8 cellular contexts compared by ENCODE assay signal in the genomic region with DNA sequence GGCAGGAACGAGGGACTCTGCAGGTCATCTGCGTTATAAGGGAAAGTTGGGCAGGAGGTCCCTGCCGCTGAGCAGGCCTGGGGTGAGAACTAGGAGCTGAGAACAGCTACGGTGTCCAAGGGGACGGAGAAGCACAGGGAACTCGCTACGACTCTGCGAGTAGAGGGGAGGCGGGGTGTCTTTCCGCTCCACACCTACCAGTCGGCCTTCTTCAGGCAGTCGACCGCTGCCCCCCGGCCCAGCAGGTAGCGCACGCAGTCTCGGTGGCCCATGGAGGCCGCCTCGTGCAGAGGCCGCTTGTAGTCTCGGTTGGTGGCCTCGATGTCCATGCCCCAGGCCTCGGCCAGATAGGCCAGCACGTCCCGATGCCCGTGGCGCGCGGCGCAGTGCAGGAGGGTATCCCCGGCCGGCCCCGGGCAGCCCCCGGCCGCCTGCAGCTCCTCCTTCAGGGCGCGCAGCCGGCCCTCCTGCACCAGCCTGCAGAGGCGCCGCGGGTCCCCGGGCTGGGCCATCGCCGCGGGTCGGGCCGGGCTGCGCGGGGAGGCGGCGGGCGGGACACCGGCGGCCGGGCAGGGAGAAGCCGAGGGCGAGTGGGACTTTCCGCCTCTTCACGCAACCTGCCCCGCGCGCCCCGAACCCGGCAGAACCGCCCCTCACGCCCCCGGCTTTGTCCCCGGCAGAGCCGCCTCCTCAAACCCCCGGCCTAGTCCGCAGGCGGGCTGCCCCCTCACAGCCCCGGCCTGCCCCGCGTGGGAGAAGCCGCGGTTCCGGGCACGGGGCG. TPM values are rescaled to one million over a fixed set of nuclear protein-coding genes. Genes with fewer than 3 reads are reported as not detected.
A peak's percentile ranks its signal among the peaks of the same experiment; 100 is the strongest.
DNase-seq lines count a peak whose midpoint lies in the region; ATAC-seq and TF ChIP-seq lines count a peak whose summit lies in the region.

No MANE protein-coding gene starts in this region.

- DNase-seq in COR-L47 (lab: John Stamatoyannopoulos, UW) (peak; percentile 7), HuH-7 (ENCODE audit: low spot score) (peak; percentile 52), WTC11 (ENCODE audit: low spot score) (peak; percentile 60), lower leg skin (ENCODE audit: low spot score in 2 of 2) (peak in 1 of 2 donors; percentile 86), NCI-H128 (lab: John Stamatoyannopoulos, UW; ENCODE audit: unreplicated experiment) (no peak)
- DNase-seq in stimulated activated CD8-positive, alpha-beta memory T cell treated with anti-CD3 and anti-CD28 coated beads, Interleukin-15, amount 100 ng/mL, for 24 hours (ENCODE audit: low read depth) = peak; percentile 12

- peaks cover 32% of the 10 kb centered on the region for H3K36me3 Mint-ChIP-seq in WTC11
- peaks cover 46% of the 10 kb centered on the region for H3K36me3 Mint-ChIP-seq in dendritic cell treated with granulocyte-macrophage colony-stimulating factor and Interleukin-4, amounts not matched to agents 40 ng/mL and 50 ng/mL, for 4 days (ENCODE audit: low read depth)

- WGBS in lower leg skin, 2 donors = 0 to 2% methylated on average over 15 to 36 of the region's 80 CpGs

- H3K4me1 Mint-ChIP-seq in WTC11 = peaks cover 28% of the 10 kb centered on the region
- peaks cover 32% of the 10 kb centered on the region for H3K4me1 Mint-ChIP-seq in dendritic cell treated with granulocyte-macrophage colony-stimulating factor and Interleukin-4, amounts not matched to agents 40 ng/mL and 50 ng/mL, for 4 days (ENCODE audit: low read depth)

- CTCF ChIA-PET in WTC11 (lab: Charles Lee) = interaction anchor here (0.6 to 1.8 kb wide), 12 partner anchors 11 to 517 kb away, joined by 3 to 12 read pairs (median 4); a partner anchor contains a TSS

- H3K4me3 ChIP-seq in lower leg skin (ENCODE audit: low read depth, poor library complexity, severe bottlenecking) = peak overlapping the region; percentile 86

- no peaks in the 10 kb centered on the region for H3K27me3 Mint-ChIP-seq in WTC11 (ENCODE audit: low read depth)
- H3K27me3 Mint-ChIP-seq in dendritic cell treated with granulocyte-macrophage colony-stimulating factor and Interleukin-4, amounts not matched to agents 40 ng/mL and 50 ng/mL, for 4 days = no peaks in the 10 kb centered on the region

- H3K4me3 Mint-ChIP-seq in WTC11 = peak overlapping the region; percentile 85
- H3K4me3 Mint-ChIP-seq in dendritic cell treated with granulocyte-macrophage colony-stimulating factor and Interleukin-4, amounts not matched to agents 40 ng/mL and 50 ng/mL, for 4 days = peak overlapping the region; percentile 76

- intact Hi-C loops in dendritic cell treated with granulocyte-macrophage colony-stimulating factor and Interleukin-4, amounts not matched to agents 40 ng/mL and 50 ng/mL, for 4 days (cut with micrococcal nuclease) = loop anchor here (1.0 kb wide), 1 partner anchor 76 kb away; a partner anchor contains a TSS
- intact Hi-C loops in lower leg skin (cut with DNase I; ENCODE audit: low total_unique reads) = no loop called here

- peak overlapping the region; percentile 27; the same call in 1 of the 2 replicates for H3K27ac Mint-ChIP-seq in WTC11
- peak overlapping the region; percentile 74 for H3K27ac Mint-ChIP-seq in dendritic cell treated with granulocyte-macrophage colony-stimulating factor and Interleukin-4, amounts not matched to agents 40 ng/mL and 50 ng/mL, for 4 days

- no peaks in the 10 kb centered on the region for H3K9me3 Mint-ChIP-seq in WTC11
- no peaks in the 10 kb centered on the region for H3K9me3 Mint-ChIP-seq in dendritic cell treated with granulocyte-macrophage colony-stimulating factor and Interleukin-4, amounts not matched to agents 40 ng/mL and 50 ng/mL, for 4 days

- POLR2A ChIA-PET in WTC11 (lab: Charles Lee) = interaction anchor here (0.5 to 1.3 kb wide), 5 partner anchors 75 to 412 kb away, joined by 4 to 7 read pairs (median 7); a partner anchor contains a TSS

- ATAC-seq in GM21381 (IDR thresholded peaks at IDR 0.05; ENCODE audit: unreplicated experiment) = peak; percentile 22
- ATAC-seq in WTC11 = peak; percentile 36

- TF ChIP-seq POLR2A in lower leg skin (IDR thresholded peaks at IDR 0.05) = no peak

- TF ChIP-seq CTCF in WTC11 (IDR thresholded peaks at IDR 0.05) = no peak
- no peak for TF ChIP-seq CTCF in lower leg skin (IDR thresholded peaks at IDR 0.05)

TF ChIP-seq in WTC11, 78 proteins besides CTCF, POLR2A, EP300 and RAD21:
- TF ChIP-seq CREB1 (CRISPR knock-in tag; IDR thresholded peaks at IDR 0.05) (0 out of 2 replicates have a peak, but pooled peaks have one; percentile 24), TEAD1 (CRISPR knock-in tag; IDR thresholded peaks at IDR 0.05) (peak; percentile 64; the same call in 1 of the 2 replicates), CBFB (CRISPR knock-in tag; IDR thresholded peaks at IDR 0.05; ENCODE audit: low read depth) (0 out of 2 replicates have a peak, but pooled peaks have one; percentile 41), GABPB1 (CRISPR knock-in tag; IDR thresholded peaks at IDR 0.05) (no peak), GTF2I (CRISPR knock-in tag; conservative IDR thresholded peaks at IDR 0.05) (no peak), ATF1 (CRISPR knock-in tag; IDR thresholded peaks at IDR 0.05) (peak; percentile 50; the same call in 1 of the 2 replicates)
- TF ChIP-seq, protein P1, sequence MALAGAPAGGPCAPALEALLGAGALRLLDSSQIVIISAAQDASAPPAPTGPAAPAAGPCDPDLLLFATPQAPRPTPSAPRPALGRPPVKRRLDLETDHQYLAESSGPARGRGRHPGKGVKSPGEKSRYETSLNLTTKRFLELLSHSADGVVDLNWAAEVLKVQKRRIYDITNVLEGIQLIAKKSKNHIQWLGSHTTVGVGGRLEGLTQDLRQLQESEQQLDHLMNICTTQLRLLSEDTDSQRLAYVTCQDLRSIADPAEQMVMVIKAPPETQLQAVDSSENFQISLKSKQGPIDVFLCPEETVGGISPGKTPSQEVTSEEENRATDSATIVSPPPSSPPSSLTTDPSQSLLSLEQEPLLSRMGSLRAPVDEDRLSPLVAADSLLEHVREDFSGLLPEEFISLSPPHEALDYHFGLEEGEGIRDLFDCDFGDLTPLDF (CRISPR knock-in tag; IDR thresholded peaks at IDR 0.05) = no peak; the same call in 1 of the 2 replicates
- TF ChIP-seq, protein P2, sequence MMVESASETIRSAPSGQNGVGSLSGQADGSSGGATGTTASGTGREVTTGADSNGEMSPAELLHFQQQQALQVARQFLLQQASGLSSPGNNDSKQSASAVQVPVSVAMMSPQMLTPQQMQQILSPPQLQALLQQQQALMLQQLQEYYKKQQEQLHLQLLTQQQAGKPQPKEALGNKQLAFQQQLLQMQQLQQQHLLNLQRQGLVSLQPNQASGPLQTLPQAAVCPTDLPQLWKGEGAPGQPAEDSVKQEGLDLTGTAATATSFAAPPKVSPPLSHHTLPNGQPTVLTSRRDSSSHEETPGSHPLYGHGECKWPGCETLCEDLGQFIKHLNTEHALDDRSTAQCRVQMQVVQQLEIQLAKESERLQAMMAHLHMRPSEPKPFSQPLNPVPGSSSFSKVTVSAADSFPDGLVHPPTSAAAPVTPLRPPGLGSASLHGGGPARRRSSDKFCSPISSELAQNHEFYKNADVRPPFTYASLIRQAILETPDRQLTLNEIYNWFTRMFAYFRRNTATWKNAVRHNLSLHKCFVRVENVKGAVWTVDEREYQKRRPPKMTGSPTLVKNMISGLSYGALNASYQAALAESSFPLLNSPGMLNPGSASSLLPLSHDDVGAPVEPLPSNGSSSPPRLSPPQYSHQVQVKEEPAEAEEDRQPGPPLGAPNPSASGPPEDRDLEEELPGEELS (CRISPR knock-in tag; IDR thresholded peaks at IDR 0.05) = peak; percentile 57; the same call in 1 of the 2 replicates

RNA-seq across cellular contexts. Expression of a gene that starts 0.7 kb away (rescaled TPM):
- total RNA-seq in WTC11 (2021) (12.2 to 13.6 TPM (median 12.6 TPM) in 3 replicates), lower leg skin (10 to 100 TPM in 3 of 4 donors, 1 to 10 TPM in 1; 9.0 to 23.3 (median 16.6) TPM)

RNA-seq across cellular contexts. Expression of a gene that starts 1.0 kb away (rescaled TPM):
- 62.8 to 66.8 TPM (median 63.7 TPM) in 3 replicates for total RNA-seq in WTC11 (2021)
- 100 to 1,000 TPM in 1 of 4 donors, 10 to 100 TPM in 3; 76.0 to 100 (median 92.2) TPM for total RNA-seq in lower leg skin
